Comparison of ENCODE assay signal across 19 cellular contexts in the genomic region with DNA sequence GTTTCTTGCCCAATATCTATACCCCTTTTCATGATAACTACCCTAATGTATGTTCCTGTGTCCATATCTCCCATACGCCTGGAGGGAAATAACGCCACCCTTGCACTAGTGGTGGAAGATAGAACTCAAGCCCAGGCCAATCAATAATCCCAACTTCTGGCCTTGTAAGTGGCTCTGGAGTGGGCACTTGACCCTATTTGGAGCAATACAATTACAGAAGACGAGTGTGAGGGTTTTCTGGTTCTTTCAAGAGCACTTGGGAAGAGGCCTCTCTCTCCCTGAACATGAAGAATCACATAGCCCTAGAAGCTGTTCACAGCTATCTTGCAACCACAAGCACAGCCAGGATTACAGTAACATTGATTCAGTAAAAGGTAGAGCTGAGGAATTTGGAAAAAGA.
"Had no signal": no experiment of that assay in that cellular context is flagged by ENCODE, and none has a peak within 500 bp of the region (broad histone marks: within the 10 kb centered on the region; RNA-seq: fewer than 3 reads in every experiment).

No MANE protein-coding gene starts in this region.

- H3K9me3 Mint-ChIP-seq: activated naive CD4-positive, alpha-beta T cell treated with anti-CD3 and anti-CD28 coated beads, Interleukin-2, amount 50 U/mL, for 24 hours; activated T-cell treated with anti-CD3 and anti-CD28 coated beads, Interleukin-2, amount 50 U/mL, for 4 hours; natural killer cell had no signal

- H3K4me1 ChIP-seq: body of pancreas, colonic mucosa, esophagus muscularis mucosa, tibial nerve, uterus had no signal

- H3K4me3 Mint-ChIP-seq: activated naive CD4-positive, alpha-beta T cell treated with anti-CD3 and anti-CD28 coated beads, Interleukin-2, amount 50 U/mL, for 24 hours; activated T-cell treated with anti-CD3 and anti-CD28 coated beads, Interleukin-2, amount 50 U/mL, for 4 hours; natural killer cell; stimulated activated naive B cell treated with anti-CD40 and anti-IgM and Interleukin-4, amounts not matched to agents 10 μg/mL and 1 μg/mL and 100 μg/mL, for 72 hours had no signal

- H3K27ac Mint-ChIP-seq: activated naive CD4-positive, alpha-beta T cell treated with anti-CD3 and anti-CD28 coated beads, Interleukin-2, amount 50 U/mL, for 24 hours; natural killer cell; stimulated activated naive B cell treated with anti-CD40 and anti-IgM and Interleukin-4, amounts not matched to agents 10 μg/mL and 1 μg/mL and 100 μg/mL, for 72 hours had no signal

- H3K36me3 Mint-ChIP-seq: activated naive CD4-positive, alpha-beta T cell treated with anti-CD3 and anti-CD28 coated beads, Interleukin-2, amount 50 U/mL, for 24 hours; natural killer cell; stimulated activated naive B cell treated with anti-CD40 and anti-IgM and Interleukin-4, amounts not matched to agents 10 μg/mL and 1 μg/mL and 100 μg/mL, for 72 hours had no signal

- DNase-seq: activated CD4-positive, alpha-beta T cell treated with anti-CD3 and anti-CD28 coated beads, Interleukin-2, amount 50 U/mL, for 4 hours; activated effector memory CD4-positive, alpha-beta T cell treated with anti-CD3 and anti-CD28 coated beads, Interleukin-2, amount 50 U/mL, for 16 hours; activated T-cell treated with anti-CD3 and anti-CD28 coated beads, Interleukin-2, amount 50 U/mL, for 4 hours; body of pancreas; caudate nucleus; colonic mucosa; left ventricle myocardium superior; mesendoderm; natural killer cell; right cardiac atrium; stimulated activated CD4-positive, alpha-beta T cell treated with anti-CD3 and anti-CD28 coated beads, Interleukin-15, amount 100 ng/mL, for 24 hours; stimulated activated CD4-positive, alpha-beta T cell treated with anti-CD3 and anti-CD28 coated beads, Interleukin-4, amount 100 ng/mL, for 1 hour; stimulated activated naive B cell treated with anti-CD40 and anti-IgM and Interleukin-4, amounts not matched to agents 10 μg/mL and 1 μg/mL and 100 μg/mL, for 72 hours; uterus had no signal

- H3K4me3 ChIP-seq: body of pancreas, colonic mucosa, esophagus muscularis mucosa, skin epidermis, tibial nerve, uterus had no signal

- H3K9me3 ChIP-seq: body of pancreas, colonic mucosa, esophagus muscularis mucosa, tibial nerve, uterus had no signal

- H3K27ac ChIP-seq: body of pancreas, colonic mucosa, esophagus muscularis mucosa, skin epidermis, tibial nerve, uterus had no signal

- H3K36me3 ChIP-seq: colonic mucosa, esophagus muscularis mucosa, tibial nerve, uterus had no signal

- H3K4me1 Mint-ChIP-seq: activated naive CD4-positive, alpha-beta T cell treated with anti-CD3 and anti-CD28 coated beads, Interleukin-2, amount 50 U/mL, for 24 hours; natural killer cell; stimulated activated naive B cell treated with anti-CD40 and anti-IgM and Interleukin-4, amounts not matched to agents 10 μg/mL and 1 μg/mL and 100 μg/mL, for 72 hours had no signal

- ATAC-seq: activated CD4-positive, CD25-positive, alpha-beta regulatory T cell treated with anti-CD3 and anti-CD28 coated beads, Interleukin-2, amount 50 U/mL, for 24 hours; activated T-cell treated with anti-CD3 and anti-CD28 coated beads, Interleukin-2, amount 50 U/mL, for 4 hours; body of pancreas; left ventricle myocardium superior; natural killer cell; right cardiac atrium; stimulated activated naive B cell treated with anti-CD40 and anti-IgM and Interleukin-4, amounts not matched to agents 10 μg/mL and 1 μg/mL and 100 μg/mL, for 72 hours had no signal

- H3K27me3 ChIP-seq: body of pancreas, colonic mucosa, esophagus muscularis mucosa, tibial nerve, uterus had no signal
